In genomic region chr13:35927554-35927953, GRCh38 we compare ENCODE assay signal across 12 cellular contexts.
DNase-seq lines count a peak whose midpoint lies in the region; TF ChIP-seq lines count a peak whose summit lies in the region.
"Had no signal": no experiment of that assay in that cellular context is flagged by ENCODE, and none has a peak within 500 bp of the region (broad histone marks: within the 10 kb centered on the region; RNA-seq: fewer than 3 reads in every experiment).

No MANE protein-coding gene starts in this region.

- H3K9me3 Mint-ChIP-seq in osteocyte (ENCODE audit: unreplicated experiment), result no peaks in the 10 kb centered on the region
- H3K9me3 Mint-ChIP-seq: activated CD4-positive, alpha-beta memory T cell treated with anti-CD3 and anti-CD28 coated beads for 36 hours had no signal

- POLR2A ChIA-PET in RWPE1 (lab: Yijun Ruan, JAX; ENCODE audit: low non-redundant PET), result no interaction called here

- CTCF ChIA-PET in RWPE1 (lab: Yijun Ruan, JAX), result interaction anchor here (0.6 kb wide), 1 partner anchor 468 kb away, joined by 3 read pairs; no protein-coding TSS in a partner anchor

- no peak overlapping the region for H3K4me3 Mint-ChIP-seq in osteocyte (ENCODE audit: unreplicated experiment)
- H3K4me3 Mint-ChIP-seq: activated CD4-positive, alpha-beta memory T cell treated with anti-CD3 and anti-CD28 coated beads for 36 hours had no signal

- TF ChIP-seq CTCF in RWPE1 (conservative IDR thresholded peaks at IDR 0.05; ENCODE audit: low read depth), result no peak
- TF ChIP-seq CTCF in fibroblast of pulmonary artery (IDR thresholded peaks at IDR 0.05; ENCODE audit: low read length, missing control alignments), result no peak
- no peak for TF ChIP-seq CTCF in osteocyte (IDR thresholded peaks at IDR 0.05)

- no peaks in the 10 kb centered on the region for H3K36me3 Mint-ChIP-seq in osteocyte (ENCODE audit: unreplicated experiment)
- H3K36me3 Mint-ChIP-seq: activated CD4-positive, alpha-beta memory T cell treated with anti-CD3 and anti-CD28 coated beads for 36 hours had no signal

- H3K27ac Mint-ChIP-seq in osteocyte (ENCODE audit: unreplicated experiment), result peak overlapping the region; percentile 68
- H3K27ac Mint-ChIP-seq: activated CD4-positive, alpha-beta memory T cell treated with anti-CD3 and anti-CD28 coated beads for 36 hours had no signal

- no peak overlapping the region for H3K4me3 ChIP-seq in fibroblast of pulmonary artery (replicated peaks; ENCODE audit: low read depth, low read length)
- H3K4me3 ChIP-seq: cardiac muscle cell had no signal

- H3K27me3 Mint-ChIP-seq in osteocyte (ENCODE audit: unreplicated experiment), result no peaks in the 10 kb centered on the region
- H3K27me3 Mint-ChIP-seq: activated CD4-positive, alpha-beta memory T cell treated with anti-CD3 and anti-CD28 coated beads for 36 hours had no signal

- peaks cover 47% of the 10 kb centered on the region for H3K4me1 Mint-ChIP-seq in osteocyte (ENCODE audit: unreplicated experiment)

- H3K27ac ChIP-seq in RWPE1, result no peak overlapping the region
- H3K27ac ChIP-seq: cardiac muscle cell had no signal

- DNase-seq in Daoy (ENCODE audit: low read depth) (peak; percentile 92), RWPE1 (ENCODE audit: low spot score) (peak; percentile 15), fibroblast of pulmonary artery (ENCODE audit: low read depth) (peak; percentile 63), osteocyte (ENCODE audit: extremely low spot score, unreplicated experiment) (no peak), NCI-H187 (lab: John Stamatoyannopoulos, UW) (no peak), NCI-H2029 treated with DMSO at 0.1 percent for 48 hours (lab: John Stamatoyannopoulos, UW) (no peak), GM19238 (ENCODE audit: insufficient read length, low spot score) (no peak)
- no peak for DNase-seq in activated effector memory CD4-positive, alpha-beta T cell treated with anti-CD3 and anti-CD28 coated beads, Interleukin-2, amount 50 U/mL, for 16 hours
- DNase-seq: activated CD4-positive, alpha-beta memory T cell treated with anti-CD3 and anti-CD28 coated beads for 36 hours; KG1; RPMI8226 had no signal

Comparison
In these comparisons a context has a peak if more than half of its experiments do, and no peak if none do; other contexts are left out.
1. DNase-seq: peak in Daoy (single experiment), RWPE1 (single experiment) and fibroblast of pulmonary artery (single experiment); none in osteocyte (single experiment), activated effector memory CD4-positive, alpha-beta T cell treated with anti-CD3 and anti-CD28 coated beads, Interleukin-2, amount 50 U/mL, for 16 hours (single experiment), NCI-H187 (0 of 2), NCI-H2029 treated with DMSO at 0.1 percent for 48 hours (single experiment) and GM19238 (single experiment).